In the genomic region with DNA sequence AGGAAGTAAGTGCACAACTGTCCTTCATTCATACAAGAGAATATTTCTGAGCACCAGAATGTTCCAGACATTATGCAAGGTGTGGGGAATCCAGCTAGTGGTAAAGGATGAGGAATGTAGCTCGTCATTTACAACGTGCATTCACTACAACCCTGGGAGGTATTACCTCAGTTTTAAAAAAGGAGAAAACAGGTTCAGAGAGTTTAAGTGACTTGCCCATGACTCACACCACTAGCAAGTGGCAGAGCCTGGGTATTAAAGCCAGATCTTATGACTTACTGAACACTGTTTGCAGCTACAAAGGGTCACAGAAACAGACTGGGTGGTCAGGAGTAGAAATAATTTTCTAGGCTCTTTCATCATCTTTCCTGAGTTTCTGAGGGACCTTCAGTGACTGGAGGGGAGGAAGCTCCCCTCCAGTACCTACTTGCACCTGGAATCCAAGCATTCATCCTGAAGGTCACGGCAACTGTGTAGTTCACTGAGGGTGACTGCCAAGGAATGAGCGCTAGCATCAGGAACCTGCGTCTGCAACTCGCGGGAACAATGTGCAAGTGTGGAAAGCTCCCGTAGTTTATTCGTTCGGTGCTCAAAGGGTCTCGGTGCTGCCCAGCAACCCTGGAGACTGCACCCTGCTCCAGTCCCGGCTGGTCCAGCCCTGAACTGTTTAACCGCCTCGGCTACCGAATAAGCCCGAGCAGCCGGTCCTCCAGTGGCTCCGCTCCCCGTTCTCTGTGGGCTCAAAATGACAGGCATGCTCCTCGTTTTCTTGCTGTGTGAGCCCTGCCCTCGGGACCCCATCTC, we compare ENCODE assay signal across 8 cellular contexts. TPM values are rescaled to one million over a fixed set of nuclear protein-coding genes. Genes with fewer than 3 reads are reported as not detected.
A peak's percentile ranks its signal among the peaks of the same experiment; 100 is the strongest.
DNase-seq lines count a peak whose midpoint lies in the region; ATAC-seq and TF ChIP-seq lines count a peak whose summit lies in the region.

No MANE protein-coding gene starts in this region.

- H3K4me1 ChIP-seq in A673 (ENCODE audit: insufficient read depth, low read length, poor library complexity, severe bottlenecking): peaks cover 8% of the 10 kb centered on the region
- peaks cover 11 to 27% of the 10 kb centered on the region in 2 experiments for H3K4me1 ChIP-seq in SK-N-SH (ENCODE audit: control insufficient read depth in 1 of 2, insufficient read depth in 2 of 2, low read depth in 1 of 2, low read length in 1 of 2)
- peaks cover 26% of the 10 kb centered on the region for H3K4me1 ChIP-seq in osteoblast (ENCODE audit: insufficient read depth, low read length)

- H3K27me3 ChIP-seq in A673 (replicated peaks; ENCODE audit: insufficient read depth, low read depth, low read length, poor library complexity) (no peaks in the 10 kb centered on the region), SK-N-SH (ENCODE audit: insufficient read depth) (no peaks in the 10 kb centered on the region), osteoblast (ENCODE audit: insufficient read depth, low read length) (no peaks in the 10 kb centered on the region)

- H3K9me3 ChIP-seq in A673 (ENCODE audit: low read depth, low read length, poor library complexity, severe bottlenecking) (no peaks in the 10 kb centered on the region), SK-N-SH (no peaks in the 10 kb centered on the region), osteoblast (ENCODE audit: low read depth, low read length) (no peaks in the 10 kb centered on the region)

- POLR2A ChIA-PET in A673 (lab: Charles Lee; ENCODE audit: low non-redundant PET): no interaction called here
- POLR2A ChIA-PET in SK-N-SH (lab: Yijun Ruan, JAX): interaction anchor here (0.6 to 1.4 kb wide), 9 partner anchors 18 to 259 kb away, joined by 3 to 7 read pairs (median 4); a partner anchor contains a TSS

- CTCF ChIA-PET in A673 (lab: Charles Lee) (no interaction called here), SK-N-SH (lab: Yijun Ruan, JAX) (interaction anchor here (0.8 to 2.3 kb wide), 4 partner anchors 54 to 219 kb away, joined by 3 to 11 read pairs (median 4); a partner anchor contains a TSS)

- DNase-seq in A673 (ENCODE audit: low spot score) (peak; percentile 7), SK-N-SH (no peak), fibroblast of the aortic adventitia (ENCODE audit: low read depth) (peak; percentile 83), osteoblast (ENCODE audit: insufficient read length, low spot score, missing footprints) (peak; percentile 47), mesenteric fat pad (ENCODE audit: low spot score) (no peak), osteocyte (ENCODE audit: extremely low spot score, unreplicated experiment) (no peak)

- TF ChIP-seq CTCF in A673 (conservative IDR thresholded peaks at IDR 0.05; ENCODE audit: low read depth, low read length) (no peak), SK-N-SH (IDR thresholded peaks at IDR 0.05) (no peak), fibroblast of the aortic adventitia (IDR thresholded peaks at IDR 0.05; ENCODE audit: insufficient read depth, low read length) (no peak), osteoblast (IDR thresholded peaks at IDR 0.05; ENCODE audit: extremely low read depth, low read depth, low read length) (no peak), osteocyte (IDR thresholded peaks at IDR 0.05) (no peak)

- 2% methylated on average over 10 of the region's 21 CpGs for WGBS in SK-N-SH (ENCODE audit: low lambda C conversion rate)

- H3F3A ChIP-seq in SK-N-SH (replicated peaks; ENCODE audit: insufficient read depth): peaks cover 26% of the 10 kb centered on the region

- no peaks in the 10 kb centered on the region for H3K27me3 Mint-ChIP-seq in osteocyte (ENCODE audit: unreplicated experiment)

- H3K27ac ChIP-seq in A673 (ENCODE audit: low read depth, low read length, poor library complexity, severe bottlenecking): peak overlapping the region; percentile 84
- peak overlapping the region; percentile 80 to 93 for H3K27ac ChIP-seq in SK-N-SH (ENCODE audit: low read depth in 2 of 2, low read length in 1 of 2)
- peak overlapping the region; percentile 89 for H3K27ac ChIP-seq in osteoblast (ENCODE audit: low read depth, low read length)

- H3K4me2 ChIP-seq in SK-N-SH (peak overlapping the region; percentile 97), osteoblast (ENCODE audit: insufficient read depth, low read length) (peak overlapping the region; percentile 92)

- intact Hi-C loops in A673 (cut with micrococcal nuclease; ENCODE audit: unreplicated experiment): no loop called here

- H3K36me3 ChIP-seq in A673 (ENCODE audit: insufficient read depth, low read length, poor library complexity, severe bottlenecking) (peaks cover 27% of the 10 kb centered on the region), SK-N-SH (replicated peaks in 1 of 2; ENCODE audit: control insufficient read depth in 1 of 2, insufficient read depth in 2 of 2, low read length in 1 of 2) (peaks cover 42 to 57% of the 10 kb centered on the region in 2 experiments), osteoblast (ENCODE audit: insufficient read depth, low read length) (peaks cover 25% of the 10 kb centered on the region)

- peak; percentile 34 for ATAC-seq in GM18502 (IDR thresholded peaks at IDR 0.05; ENCODE audit: poor library complexity, unreplicated experiment)
- ATAC-seq in HG03095 (IDR thresholded peaks at IDR 0.05; ENCODE audit: unreplicated experiment): peak; percentile 24

- no peak overlapping the region for H3K27ac Mint-ChIP-seq in osteocyte (ENCODE audit: unreplicated experiment)

- H3K4me3 Mint-ChIP-seq in osteocyte (ENCODE audit: unreplicated experiment): no peak overlapping the region

- no peaks in the 10 kb centered on the region for H3K9me3 Mint-ChIP-seq in osteocyte (ENCODE audit: unreplicated experiment)

- peaks cover 28% of the 10 kb centered on the region for H3K36me3 Mint-ChIP-seq in osteocyte (ENCODE audit: unreplicated experiment)

- H3K4me1 Mint-ChIP-seq in osteocyte (ENCODE audit: unreplicated experiment): peaks cover 26% of the 10 kb centered on the region

- H4K20me1 ChIP-seq in SK-N-SH (ENCODE audit: insufficient read depth) (no peaks in the 10 kb centered on the region), osteoblast (ENCODE audit: insufficient read depth, low read length) (no peaks in the 10 kb centered on the region)

- H3K4me3 ChIP-seq in A673 (ENCODE audit: low read depth, low read length, poor library complexity, severe bottlenecking) (peak overlapping the region; percentile 79), SK-N-SH (ENCODE audit: low read depth in 2 of 2, low read length in 1 of 2) (peak overlapping the region; percentile 63 to 84), fibroblast of the aortic adventitia (ENCODE audit: low read depth, low read length) (peak overlapping the region; percentile 96), osteoblast (ENCODE audit: insufficient read depth, low read length) (peak overlapping the region; percentile 84)

- H3K9me2 ChIP-seq in SK-N-SH: no peaks in the 10 kb centered on the region

- no TSS peak for BruUV-seq in A673 (replicated peaks; lab: Mats Ljungman, UMichigan)

- peaks cover 28% of the 10 kb centered on the region for H3K79me2 ChIP-seq in SK-N-SH (ENCODE audit: insufficient read depth)
- H3K79me2 ChIP-seq in osteoblast (ENCODE audit: insufficient read depth, low read length): peaks cover 30% of the 10 kb centered on the region

- no peak for TF ChIP-seq RAD21 in SK-N-SH (IDR thresholded peaks at IDR 0.05; ENCODE audit: low read length)

- TF ChIP-seq EP300 in SK-N-SH (IDR thresholded peaks at IDR 0.05; ENCODE audit: borderline replicate concordance in 1 of 2, low read depth in 1 of 2, low read length in 1 of 2): peak in 1 of 2 experiments; percentile 70; a peak in 2 of 4 replicates

- H3K9ac ChIP-seq in SK-N-SH: peak overlapping the region; percentile 94

- no peak overlapping the region for H2AFZ ChIP-seq in SK-N-SH (ENCODE audit: low read depth)
- H2AFZ ChIP-seq in osteoblast (ENCODE audit: low read length): peak overlapping the region; percentile 83

TF ChIP-seq in SK-N-SH, 30 proteins besides CTCF, POLR2A, EP300 and RAD21 (continues in another document):
- TF ChIP-seq TEAD4 (IDR thresholded peaks at IDR 0.05; ENCODE audit: borderline replicate concordance, insufficient read depth) (peak; percentile 38; the same call in 1 of the 2 replicates), RXRA (IDR thresholded peaks at IDR 0.05; ENCODE audit: borderline replicate concordance, low read depth) (peak; percentile 77; the same call in 1 of the 2 replicates)

RNA-seq across cellular contexts. Expression of a gene that starts 0.6 kb away (rescaled TPM):
- total RNA-seq in A673 (2021): 3.3 and 4.4 TPM in 2 replicates
- polyA plus RNA-seq in SK-N-SH (2012; rRNA removed): 2.3 and 2.7 TPM in 2 replicates
- 2.5 and 2.8 TPM in 2 replicates for polyA plus RNA-seq in SK-N-SH (2012; cell fraction: cytosol; rRNA removed)
- polyA plus RNA-seq in SK-N-SH (2012; cell fraction: nucleus; rRNA removed): 2.8 and 3.3 TPM in 2 replicates
- 3.6 and 7.0 TPM in 2 replicates for total RNA-seq in fibroblast of the aortic adventitia (ENCODE audit: low replicate concordance)
- total RNA-seq in osteoblast: 1.1 and 1.2 TPM in 2 replicates
- 2.2 TPM for total RNA-seq in mesenteric fat pad
- total RNA-seq in osteocyte: 2.1 and 2.5 TPM in 2 replicates

RNA-seq across cellular contexts. Expression of a gene that starts 0.7 kb away (rescaled TPM):
- total RNA-seq in A673 (2021) (49.8 and 61.1 TPM in 2 replicates), fibroblast of the aortic adventitia (ENCODE audit: low replicate concordance) (40.2 and 49.0 TPM in 2 replicates), osteoblast (27.5 and 33.0 TPM in 2 replicates), mesenteric fat pad (23.1 TPM), osteocyte (28.6 and 28.8 TPM in 2 replicates)
- 74.0 and 92.8 TPM in 2 replicates for polyA plus RNA-seq in SK-N-SH (2012; rRNA removed)
- 97.6 and 100 TPM in 2 replicates for polyA plus RNA-seq in SK-N-SH (2012; cell fraction: cytosol; rRNA removed)
- 56.0 and 77.7 TPM in 2 replicates for polyA plus RNA-seq in SK-N-SH (2012; cell fraction: nucleus; rRNA removed)

RNA-seq across cellular contexts. Expression of a gene that starts 35.2 kb away (rescaled TPM):
- 33.1 and 34.0 TPM in 2 replicates for total RNA-seq in A673 (2021)
- polyA plus RNA-seq in SK-N-SH (2012; rRNA removed): 49.7 and 69.3 TPM in 2 replicates
- polyA plus RNA-seq in SK-N-SH (2012; cell fraction: cytosol; rRNA removed): 28.3 and 33.5 TPM in 2 replicates
- 135 and 184 TPM in 2 replicates for polyA plus RNA-seq in SK-N-SH (2012; cell fraction: nucleus; rRNA removed)
- 14.0 and 36.7 TPM in 2 replicates for total RNA-seq in fibroblast of the aortic adventitia (ENCODE audit: low replicate concordance)
- total RNA-seq in osteoblast: 44.2 and 50.3 TPM in 2 replicates
- 28.1 TPM for total RNA-seq in mesenteric fat pad
- total RNA-seq in osteocyte: 37.9 and 41.2 TPM in 2 replicates

RNA-seq across cellular contexts. Expression of a gene that starts 35.5 kb away (rescaled TPM):
- total RNA-seq in A673 (2021): 29.7 and 30.4 TPM in 2 replicates
- 9.4 and 9.8 TPM in 2 replicates for polyA plus RNA-seq in SK-N-SH (2012; rRNA removed)
- polyA plus RNA-seq in SK-N-SH (2012; cell fraction: cytosol; rRNA removed): 10.6 and 13.9 TPM in 2 replicates
- polyA plus RNA-seq in SK-N-SH (2012; cell fraction: nucleus; rRNA removed): 8.7 and 11.4 TPM in 2 replicates
- 25.9 and 70.6 TPM in 2 replicates for total RNA-seq in fibroblast of the aortic adventitia (ENCODE audit: low replicate concordance)
- total RNA-seq in osteoblast: 24.8 and 27.9 TPM in 2 replicates
- total RNA-seq in mesenteric fat pad: 18.0 TPM
- total RNA-seq in osteocyte: 20.5 and 20.7 TPM in 2 replicates

RNA-seq across cellular contexts. Expression of a gene that starts 45.3 kb away (rescaled TPM):
- total RNA-seq in A673 (2021): 61.3 TPM in 2 replicates
- 22.3 and 36.5 TPM in 2 replicates for polyA plus RNA-seq in SK-N-SH (2012; rRNA removed)
- polyA plus RNA-seq in SK-N-SH (2012; cell fraction: cytosol; rRNA removed): 26.9 and 29.5 TPM in 2 replicates
- 87.7 and 112 TPM in 2 replicates for polyA plus RNA-seq in SK-N-SH (2012; cell fraction: nucleus; rRNA removed)
- 32.2 and 34.7 TPM in 2 replicates for total RNA-seq in fibroblast of the aortic adventitia (ENCODE audit: low replicate concordance)
- total RNA-seq in osteoblast: 21.4 and 21.8 TPM in 2 replicates
- 16.6 TPM for total RNA-seq in mesenteric fat pad
- total RNA-seq in osteocyte: 43.6 and 52.5 TPM in 2 replicates

Comparison
In these comparisons a context has a peak if more than half of its experiments do, and no peak if none do; other contexts are left out.
1. DNase-seq: peak in A673 (single experiment), fibroblast of the aortic adventitia (single experiment) and osteoblast (single experiment); none in SK-N-SH (single experiment), mesenteric fat pad (single experiment) and osteocyte (single experiment).
2. Peak in every context shown above with its lines, with median percentiles within 50 percentile points of each other: H3K27ac ChIP-seq and H3K4me3 ChIP-seq.